Comparison of ENCODE assay signal across 1 cellular context in the genomic region with DNA sequence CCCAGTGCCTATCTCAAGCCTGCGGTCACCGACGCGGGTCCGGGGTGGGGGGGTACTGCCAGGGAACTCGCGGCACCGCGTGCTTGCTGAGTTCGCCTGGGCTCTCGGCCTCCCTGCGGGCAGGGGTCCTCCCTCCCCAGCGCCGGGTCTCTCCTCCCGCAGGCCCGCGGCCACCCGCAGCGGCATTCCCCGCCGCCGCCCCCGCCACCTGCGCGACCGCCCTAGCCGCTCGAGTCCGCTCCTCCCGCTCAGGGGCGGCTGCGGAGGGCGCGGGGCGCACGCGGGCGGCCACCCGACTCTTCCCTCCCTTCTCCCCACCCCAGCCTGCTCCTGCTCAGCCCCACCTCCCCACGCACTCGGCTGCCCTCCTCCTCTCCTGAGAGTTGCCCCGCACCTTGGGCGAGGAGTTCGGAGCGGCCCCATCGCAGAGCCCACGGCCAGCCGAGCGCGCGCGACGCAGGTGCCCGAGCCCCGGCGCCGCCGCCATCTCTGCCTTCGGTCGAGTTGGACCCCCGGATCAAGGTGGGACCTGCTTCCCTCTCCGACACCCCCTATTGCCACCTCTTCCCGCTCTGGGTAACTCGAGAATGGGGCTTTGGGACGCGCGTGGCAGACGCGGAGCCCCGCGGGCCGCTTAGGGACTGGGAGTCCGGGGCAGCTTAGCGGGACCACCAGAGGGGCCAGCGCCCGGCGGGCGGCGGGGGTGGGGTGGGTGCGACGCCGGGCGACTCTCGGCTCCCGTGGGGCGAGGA.
TF ChIP-seq lines count a peak whose summit lies in the region.

No MANE protein-coding gene starts in this region.

TF ChIP-seq in K562, 482 proteins besides CTCF, POLR2A, EP300 and RAD21 (continues in another document):
- TF ChIP-seq, protein P1, sequence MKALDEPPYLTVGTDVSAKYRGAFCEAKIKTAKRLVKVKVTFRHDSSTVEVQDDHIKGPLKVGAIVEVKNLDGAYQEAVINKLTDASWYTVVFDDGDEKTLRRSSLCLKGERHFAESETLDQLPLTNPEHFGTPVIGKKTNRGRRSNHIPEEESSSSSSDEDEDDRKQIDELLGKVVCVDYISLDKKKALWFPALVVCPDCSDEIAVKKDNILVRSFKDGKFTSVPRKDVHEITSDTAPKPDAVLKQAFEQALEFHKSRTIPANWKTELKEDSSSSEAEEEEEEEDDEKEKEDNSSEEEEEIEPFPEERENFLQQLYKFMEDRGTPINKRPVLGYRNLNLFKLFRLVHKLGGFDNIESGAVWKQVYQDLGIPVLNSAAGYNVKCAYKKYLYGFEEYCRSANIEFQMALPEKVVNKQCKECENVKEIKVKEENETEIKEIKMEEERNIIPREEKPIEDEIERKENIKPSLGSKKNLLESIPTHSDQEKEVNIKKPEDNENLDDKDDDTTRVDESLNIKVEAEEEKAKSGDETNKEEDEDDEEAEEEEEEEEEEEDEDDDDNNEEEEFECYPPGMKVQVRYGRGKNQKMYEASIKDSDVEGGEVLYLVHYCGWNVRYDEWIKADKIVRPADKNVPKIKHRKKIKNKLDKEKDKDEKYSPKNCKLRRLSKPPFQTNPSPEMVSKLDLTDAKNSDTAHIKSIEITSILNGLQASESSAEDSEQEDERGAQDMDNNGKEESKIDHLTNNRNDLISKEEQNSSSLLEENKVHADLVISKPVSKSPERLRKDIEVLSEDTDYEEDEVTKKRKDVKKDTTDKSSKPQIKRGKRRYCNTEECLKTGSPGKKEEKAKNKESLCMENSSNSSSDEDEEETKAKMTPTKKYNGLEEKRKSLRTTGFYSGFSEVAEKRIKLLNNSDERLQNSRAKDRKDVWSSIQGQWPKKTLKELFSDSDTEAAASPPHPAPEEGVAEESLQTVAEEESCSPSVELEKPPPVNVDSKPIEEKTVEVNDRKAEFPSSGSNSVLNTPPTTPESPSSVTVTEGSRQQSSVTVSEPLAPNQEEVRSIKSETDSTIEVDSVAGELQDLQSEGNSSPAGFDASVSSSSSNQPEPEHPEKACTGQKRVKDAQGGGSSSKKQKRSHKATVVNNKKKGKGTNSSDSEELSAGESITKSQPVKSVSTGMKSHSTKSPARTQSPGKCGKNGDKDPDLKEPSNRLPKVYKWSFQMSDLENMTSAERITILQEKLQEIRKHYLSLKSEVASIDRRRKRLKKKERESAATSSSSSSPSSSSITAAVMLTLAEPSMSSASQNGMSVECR (CRISPR knock-in tag; IDR thresholded peaks at IDR 0.05) = peak; percentile 70
- TF ChIP-seq ZBTB17 (CRISPR knock-in tag; IDR thresholded peaks at IDR 0.05) (no peak), ZNF280A (IDR thresholded peaks at IDR 0.05; ENCODE audit: low read depth, partially characterized antibody) (no peak), ELF2 (CRISPR knock-in tag; IDR thresholded peaks at IDR 0.05) (no peak), YBX1 (IDR thresholded peaks at IDR 0.05) (no peak), CHD2 (IDR thresholded peaks at IDR 0.05; ENCODE audit: low read depth, low read length) (no peak), ZNF561 (CRISPR knock-in tag; conservative IDR thresholded peaks at IDR 0.05) (no peak), POU5F1 (IDR thresholded peaks at IDR 0.05; ENCODE audit: borderline replicate concordance, low read depth, low read length, partially characterized antibody) (no peak), ZNF511 (CRISPR knock-in tag; IDR thresholded peaks at IDR 0.05) (no peak), RAD51 (IDR thresholded peaks at IDR 0.05; ENCODE audit: borderline replicate concordance, low read depth) (no peak), HMG20A (CRISPR knock-in tag; conservative IDR thresholded peaks at IDR 0.05) (no peak), PCBP1 (IDR thresholded peaks at IDR 0.05; ENCODE audit: low read depth, low read length, poor library complexity, severe bottlenecking) (peak; percentile 65), ZBTB11 (CRISPR knock-in tag; IDR thresholded peaks at IDR 0.05) (no peak), TGIF2 (CRISPR knock-in tag; IDR thresholded peaks at IDR 0.05) (peak; percentile 43; the same call in 1 of the 2 replicates), UBTF (IDR thresholded peaks at IDR 0.05; ENCODE audit: borderline replicate concordance in 1 of 2, low read depth in 2 of 2, low read length in 2 of 2) (0 out of 4 replicates have a peak, but pooled peaks of 1 of the 2 experiments have one; percentile 33), NCOR1 (IDR thresholded peaks at IDR 0.05) (no peak), GTF2F1 (IDR thresholded peaks at IDR 0.05; ENCODE audit: low read depth, low read length) (0 out of 2 replicates have a peak, but pooled peaks have one; percentile 27), BDP1 (IDR thresholded peaks at IDR 0.05; ENCODE audit: insufficient read depth, insufficient read length) (no peak), POLR2G (IDR thresholded peaks at IDR 0.05; ENCODE audit: low read depth, low read length) (peak; percentile 86), RBM22 (IDR thresholded peaks at IDR 0.05; ENCODE audit: low read depth, low read length, poor library complexity, severe bottlenecking) (peak; percentile 33), KLF1 (tag; IDR thresholded peaks at IDR 0.05) (no peak), FUS (optimal IDR thresholded peaks at IDR 0.05; ENCODE audit: low read depth, low read length) (no peak), NR3C1 (CRISPR knock-in tag; IDR thresholded peaks at IDR 0.05) (peak; percentile 59; the same call in 1 of the 2 replicates), ZNF398 (CRISPR knock-in tag; IDR thresholded peaks at IDR 0.05) (no peak), POLR2B (IDR thresholded peaks at IDR 0.05; ENCODE audit: low read depth, partially characterized antibody) (no peak), ARHGAP35 (IDR thresholded peaks at IDR 0.05; ENCODE audit: partially characterized antibody) (no peak), TAF9B (IDR thresholded peaks at IDR 0.05; ENCODE audit: partially characterized antibody) (no peak), ZBTB12 (CRISPR knock-in tag; IDR thresholded peaks at IDR 0.05) (no peak), ZBTB5 (IDR thresholded peaks at IDR 0.05) (no peak), CREM (IDR thresholded peaks at IDR 0.05; ENCODE audit: low read depth) (0 out of 2 replicates have a peak, but pooled peaks have one; percentile 24), CAMTA2 (CRISPR knock-in tag; conservative IDR thresholded peaks at IDR 0.05) (no peak), RBFOX2 (IDR thresholded peaks at IDR 0.05; ENCODE audit: low read depth, low read length) (peak; percentile 85)
- TF ChIP-seq, protein P2, sequence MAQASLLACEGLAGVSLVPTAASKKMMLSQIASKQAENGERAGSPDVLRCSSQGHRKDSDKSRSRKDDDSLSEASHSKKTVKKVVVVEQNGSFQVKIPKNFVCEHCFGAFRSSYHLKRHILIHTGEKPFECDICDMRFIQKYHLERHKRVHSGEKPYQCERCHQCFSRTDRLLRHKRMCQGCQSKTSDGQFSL (CRISPR knock-in tag; IDR thresholded peaks at IDR 0.05) = peak; percentile 98
- TF ChIP-seq, protein P2 (tag; IDR thresholded peaks at IDR 0.05) = peak in 1 of 2 experiments; percentile 85; a peak in 2 of 4 replicates
- TF ChIP-seq, protein P3, sequence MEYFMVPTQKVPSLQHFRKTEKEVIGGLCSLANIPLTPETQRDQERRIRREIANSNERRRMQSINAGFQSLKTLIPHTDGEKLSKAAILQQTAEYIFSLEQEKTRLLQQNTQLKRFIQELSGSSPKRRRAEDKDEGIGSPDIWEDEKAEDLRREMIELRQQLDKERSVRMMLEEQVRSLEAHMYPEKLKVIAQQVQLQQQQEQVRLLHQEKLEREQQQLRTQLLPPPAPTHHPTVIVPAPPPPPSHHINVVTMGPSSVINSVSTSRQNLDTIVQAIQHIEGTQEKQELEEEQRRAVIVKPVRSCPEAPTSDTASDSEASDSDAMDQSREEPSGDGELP (CRISPR knock-in tag; IDR thresholded peaks at IDR 0.05; ENCODE audit: borderline replicate concordance) = peak; percentile 31; the same call in 1 of the 2 replicates
